ENCODE assay signal across 17 cellular contexts in genomic region chr1:234589064-234589765, GRCh38. TPM values are rescaled to one million over a fixed set of nuclear protein-coding genes. Genes with fewer than 3 reads are reported as not detected.
DNase-seq lines count a peak whose midpoint lies in the region; ATAC-seq, FAIRE-seq and TF ChIP-seq lines count a peak whose summit lies in the region.
"Had no signal": no experiment of that assay in that cellular context is flagged by ENCODE, and none has a peak within 500 bp of the region (broad histone marks: within the 10 kb centered on the region; RNA-seq: fewer than 3 reads in every experiment).

No MANE protein-coding gene starts in this region.

- POLR2A ChIA-PET in K562 (lab: Yijun Ruan, JAX), result interaction anchor here (0.6 to 0.9 kb wide), 2 partner anchors 18 to 20 kb away, joined by 4 read pairs; no protein-coding TSS in a partner anchor

- ATAC-seq in K562 (no peak), left cardiac atrium (peak; percentile 13 to 72), HG03520 (IDR thresholded peaks at IDR 0.05; ENCODE audit: unreplicated experiment) (no peak)
- ATAC-seq: stimulated activated effector memory CD8-positive, alpha-beta T cell treated with anti-CD3 and anti-CD28 coated beads, Interleukin-12 subunit alpha, Interleukin-12 subunit beta, amount 100 ng/mL, for 72 hours; T-helper 17 cell had no signal

- no peaks in the 10 kb centered on the region for H3K36me3 ChIP-seq in K562 (ENCODE audit: control insufficient read depth, insufficient read depth, low read length)
- no peaks in the 10 kb centered on the region for H3K36me3 ChIP-seq in stomach
- H3K36me3 ChIP-seq: BLaER1 had no signal

- TF ChIP-seq POLR2A in K562 (conservative IDR thresholded peaks at IDR 0.05) (no peak), stomach (IDR thresholded peaks at IDR 0.05) (no peak)

- intact Hi-C loops in K562 (cut with micrococcal nuclease) (no loop called here), left cardiac atrium (cut with DNase I) (loop anchor here in 1 of 2 donors (5.0 kb wide), 1 partner anchor 47 kb away; no protein-coding TSS in a partner anchor), stomach (cut with DNase I; ENCODE audit: low total_unique reads) (no loop called here)

- peak overlapping the region in 1 of 2 experiments; percentile 38; a peak in 2 of 4 replicates for H3K9ac ChIP-seq in K562 (ENCODE audit: insufficient read depth in 1 of 2, low read depth in 2 of 2, low read length in 2 of 2)
- H3K9ac ChIP-seq: BLaER1 had no signal

- TF ChIP-seq RAD21 in K562 (CRISPR knock-in tag; conservative IDR thresholded peaks at IDR 0.05 in 1 of 2, IDR thresholded peaks at IDR 0.05 in 1 of 2), result 0 out of 4 replicates have a peak, but pooled peaks of 1 of the 2 experiments have one; percentile 7

- no peak overlapping the region for H3K27ac Mint-ChIP-seq in T-helper 2 cell treated with Interferon-gamma antibody and Interleukin-4, amounts not matched to agents 5 μg/mL and 100 μg/mL, for 36 hours
- H3K27ac Mint-ChIP-seq: activated CD4-positive, alpha-beta T cell treated with anti-CD3 and anti-CD28 coated beads, Interleukin-2, amount 10 ng/mL, durations not matched to agents 24 days and 14 days; stimulated activated effector memory CD8-positive, alpha-beta T cell treated with anti-CD3 and anti-CD28 coated beads, Interleukin-12 subunit alpha, Interleukin-12 subunit beta, amount 100 ng/mL, for 72 hours; T-helper 17 cell had no signal

- H3K4me2 ChIP-seq in K562 (ENCODE audit: insufficient read depth, low read length), result no peak overlapping the region

- no peaks in the 10 kb centered on the region for H3K9me3 ChIP-seq in K562 (replicated peaks; ENCODE audit: control insufficient read depth, insufficient read depth, low read depth, low read length)
- no peaks in the 10 kb centered on the region for H3K9me3 ChIP-seq in stomach
- H3K9me3 ChIP-seq: BLaER1 had no signal

- DNase-seq in HPDE6-E6E7 (ENCODE audit: extremely low spot score) (peak; percentile 71), K562 (ENCODE audit: extremely low read depth in 1 of 4, low spot score in 3 of 4) (no peak), left cardiac atrium (no peak), GM13976 (ENCODE audit: low spot score) (no peak), stomach (no peak)
- DNase-seq in T-helper 2 cell treated with Interferon-gamma antibody and Interleukin-4, amounts not matched to agents 5 μg/mL and 100 μg/mL, for 36 hours (ENCODE audit: low spot score), result no peak
- DNase-seq: activated CD4-positive, alpha-beta T cell treated with anti-CD3 and anti-CD28 coated beads, Interleukin-2, amount 10 ng/mL, durations not matched to agents 24 days and 14 days; activated T-cell treated with anti-CD3 and anti-CD28 coated beads, Interleukin-2, amount 50 U/mL, for 48 hours; DMS79 treated with DMSO at 0.1 percent for 48 hours; stimulated activated CD4-positive, alpha-beta T cell treated with anti-CD3 and anti-CD28 coated beads, Interleukin-4, amount 100 ng/mL, for 24 hours; T-helper 17 cell had no signal

- TF ChIP-seq EP300 in K562 (IDR thresholded peaks at IDR 0.05; ENCODE audit: low read length), result no peak
- no peak for TF ChIP-seq EP300 in stomach (IDR thresholded peaks at IDR 0.05)

- FAIRE-seq in K562 (lab: Jason Lieb, UNC), result no peak
- FAIRE-seq: frontal cortex, islet of Langerhans had no signal

- no peaks in the 10 kb centered on the region for H3K36me3 Mint-ChIP-seq in T-helper 2 cell treated with Interferon-gamma antibody and Interleukin-4, amounts not matched to agents 5 μg/mL and 100 μg/mL, for 36 hours (ENCODE audit: low read depth)
- H3K36me3 Mint-ChIP-seq: stimulated activated effector memory CD8-positive, alpha-beta T cell treated with anti-CD3 and anti-CD28 coated beads, Interleukin-12 subunit alpha, Interleukin-12 subunit beta, amount 100 ng/mL, for 72 hours had no signal

- H3K27me3 ChIP-seq in K562 (ENCODE audit: control insufficient read depth in 2 of 2, insufficient read depth in 2 of 2, low read length in 2 of 2), result no peaks in the 10 kb centered on the region
- H3K27me3 ChIP-seq in stomach, result no peaks in the 10 kb centered on the region
- H3K27me3 ChIP-seq: BLaER1 had no signal

- BruUV-seq in K562 (replicated peaks; lab: Mats Ljungman, UMichigan), result no TSS peak

- no peak for TF ChIP-seq CTCF in K562 (IDR thresholded peaks at IDR 0.05 in 2 of 3, conservative IDR thresholded peaks at IDR 0.05 in 1 of 3; ENCODE audit: insufficient read depth in 2 of 3, low read depth in 1 of 3, low read length in 3 of 3)
- no peak for TF ChIP-seq CTCF in GM13976 (IDR thresholded peaks at IDR 0.05; ENCODE audit: borderline replicate concordance, control extremely low read depth, extremely low read depth, insufficient read depth, missing control alignments)
- TF ChIP-seq CTCF in stomach (IDR thresholded peaks at IDR 0.05), result no peak

- in situ Hi-C loops in K562 (cut with MboI), result no loop called here
- in situ Hi-C loops in GM13976 (cut with MboI; ENCODE audit: low sequenced_read_pairs, unreplicated experiment), result no loop called here

- no peaks in the 10 kb centered on the region for H3K9me1 ChIP-seq in K562 (ENCODE audit: control insufficient read depth, insufficient read depth, low read length)

- WGBS in K562 (ENCODE audit: insufficient coverage, low coverage, missing lambda C conversion rate), result 63% methylated on average over 16 of the region's 16 CpGs
- WGBS in stomach, 5 donors, result 78 to 90% (median 89%) methylated on average over 16 of the region's 16 CpGs

- no peaks in the 10 kb centered on the region for H3K79me2 ChIP-seq in K562 (ENCODE audit: control insufficient read depth, insufficient read depth, low read length)

- H3K4me1 Mint-ChIP-seq in T-helper 2 cell treated with Interferon-gamma antibody and Interleukin-4, amounts not matched to agents 5 μg/mL and 100 μg/mL, for 36 hours (ENCODE audit: low read depth), result peaks cover 14% of the 10 kb centered on the region
- H3K4me1 Mint-ChIP-seq: stimulated activated effector memory CD8-positive, alpha-beta T cell treated with anti-CD3 and anti-CD28 coated beads, Interleukin-12 subunit alpha, Interleukin-12 subunit beta, amount 100 ng/mL, for 72 hours had no signal

- H3K4me3 Mint-ChIP-seq in T-helper 2 cell treated with Interferon-gamma antibody and Interleukin-4, amounts not matched to agents 5 μg/mL and 100 μg/mL, for 36 hours, result no peak overlapping the region
- H3K4me3 Mint-ChIP-seq: activated CD4-positive, alpha-beta T cell treated with anti-CD3 and anti-CD28 coated beads, Interleukin-2, amount 10 ng/mL, durations not matched to agents 24 days and 14 days; stimulated activated effector memory CD8-positive, alpha-beta T cell treated with anti-CD3 and anti-CD28 coated beads, Interleukin-12 subunit alpha, Interleukin-12 subunit beta, amount 100 ng/mL, for 72 hours; T-helper 17 cell had no signal

- H3K4me3 ChIP-seq in K562, result no peak overlapping the region
- no peak overlapping the region for H3K4me3 ChIP-seq in skin epidermis
- H3K4me3 ChIP-seq in stomach, result no peak overlapping the region
- H3K4me3 ChIP-seq: BLaER1 had no signal

- CTCF ChIA-PET in K562 (lab: Yijun Ruan, JAX; ENCODE audit: low intra/inter-chr PET ratio), result no interaction called here

- H3K9me3 Mint-ChIP-seq in T-helper 2 cell treated with Interferon-gamma antibody and Interleukin-4, amounts not matched to agents 5 μg/mL and 100 μg/mL, for 36 hours, result no peaks in the 10 kb centered on the region
- H3K9me3 Mint-ChIP-seq: activated CD4-positive, alpha-beta T cell treated with anti-CD3 and anti-CD28 coated beads, Interleukin-2, amount 10 ng/mL, durations not matched to agents 24 days and 14 days; stimulated activated effector memory CD8-positive, alpha-beta T cell treated with anti-CD3 and anti-CD28 coated beads, Interleukin-12 subunit alpha, Interleukin-12 subunit beta, amount 100 ng/mL, for 72 hours had no signal

- no peaks in the 10 kb centered on the region for H4K20me1 ChIP-seq in K562 (replicated peaks; ENCODE audit: control insufficient read depth, insufficient read depth, low read length)
- H4K20me1 ChIP-seq: BLaER1 had no signal

- no peaks in the 10 kb centered on the region for H3K27me3 Mint-ChIP-seq in T-helper 2 cell treated with Interferon-gamma antibody and Interleukin-4, amounts not matched to agents 5 μg/mL and 100 μg/mL, for 36 hours (ENCODE audit: low read depth)
- H3K27me3 Mint-ChIP-seq: activated CD4-positive, alpha-beta T cell treated with anti-CD3 and anti-CD28 coated beads, Interleukin-2, amount 10 ng/mL, durations not matched to agents 24 days and 14 days had no signal

- H3K27ac ChIP-seq in K562 (ENCODE audit: extremely low read depth, low read depth, low read length), result no peak overlapping the region
- H3K27ac ChIP-seq in skin epidermis, result peak overlapping the region in 19 of 21 experiments; percentile 13 to 81 (median 63)
- H3K27ac ChIP-seq in stomach, result peak overlapping the region in 1 of 5 donors; percentile 71
- H3K27ac ChIP-seq: BLaER1 had no signal

- peak overlapping the region; percentile 5; the same call in 1 of the 2 replicates for H2AFZ ChIP-seq in K562 (ENCODE audit: low read depth, low read length)

- H3K4me1 ChIP-seq in K562 (replicated peaks in 1 of 2; ENCODE audit: control insufficient read depth in 2 of 2, insufficient read depth in 2 of 2, low read length in 2 of 2) (peaks cover 3 to 9% of the 10 kb centered on the region in 2 experiments), stomach (peaks cover 6 to 38% (median 20%) of the 10 kb centered on the region in 4 donors)

TF ChIP-seq in K562, 482 proteins besides CTCF, POLR2A, EP300 and RAD21 (continues in another document):
- TF ChIP-seq SMAD4 (CRISPR knock-in tag; conservative IDR thresholded peaks at IDR 0.05), result peak; percentile 51; the same call in 1 of the 2 replicates

RNA-seq across cellular contexts. Expression of gene IRF2BP2, which starts 20.8 kb away (rescaled TPM):
- 23.6 and 29.2 TPM in 2 replicates for total RNA-seq in K562 (2011; cell fraction: chromatin; rRNA removed; ENCODE audit: low replicate concordance)
- 17.0 and 26.0 TPM in 2 replicates for total RNA-seq in K562 (2011; cell fraction: nucleolus; rRNA removed)
- total RNA-seq in K562 (2011; cell fraction: nucleoplasm; rRNA removed), result 17.2 and 26.8 TPM in 2 replicates
- total RNA-seq in K562 (2014; rRNA removed), result 24.4 and 38.8 TPM in 2 replicates
- total RNA-seq in K562 (2014; rRNA removed; fragmentation: Illumina TruSeq; extraction: Trizol), result 18.4 and 22.1 TPM in 2 replicates
- total RNA-seq in K562 (2015; rRNA removed; fragmentation: Illumina TruSeq; extraction: Trizol), result 35.3 and 39.1 TPM in 2 replicates
- total RNA-seq in K562 (2021), result 68.4 and 68.6 TPM in 2 replicates
- polyA plus RNA-seq in K562 (2011; rRNA removed), result 7.7 and 18.0 TPM in 2 replicates
- 12.4 and 22.0 TPM in 2 replicates for polyA plus RNA-seq in K562 (2011; cell fraction: cytosol; rRNA removed)
- polyA plus RNA-seq in K562 (2011; cell fraction: nucleus; rRNA removed), result 73.6 and 97.0 TPM in 2 replicates
- 38.3 and 116 TPM in 2 replicates for polyA plus RNA-seq in K562 (2012)
- 47.0 and 60.0 TPM in 2 replicates for polyA plus RNA-seq in K562 (2014; fragmentation: Illumina TruSeq; extraction: Trizol)
- 10 to 100 TPM; 11.4 to 18.2 TPM for polyA plus RNA-seq in K562 (2014; fragmentation: Nextera tagmentation; extraction: Ambion mirVana)
- polyA plus RNA-seq in K562 (2014; rRNA removed), result 19.0 and 30.4 TPM in 2 replicates
- polyA minus RNA-seq in K562 (2011; rRNA and poly(A)+ RNA removed), result 10.8 and 16.9 TPM in 2 replicates
- 43.5 and 61.6 TPM in 2 replicates for polyA minus RNA-seq in K562 (2011; cell fraction: cytosol; rRNA and poly(A)+ RNA removed)
- polyA minus RNA-seq in K562 (2011; cell fraction: nucleus; rRNA and poly(A)+ RNA removed), result 22.5 and 41.3 TPM in 2 replicates
- total RNA-seq in left cardiac atrium, result 100 to 1,000 TPM in 1 of 2 donors, 10 to 100 TPM in 1; 98.0 to 100 TPM
- total RNA-seq in stomach, result 100 to 1,000 TPM in 2 of 5 donors, 10 to 100 TPM in 3; 58.3 to 218 (median 81.1) TPM
- 10 to 100 TPM; 39.6 to 57.0 (median 51.5) TPM for polyA plus RNA-seq in stomach

Comparison
In these comparisons a context has a peak if more than half of its experiments do, and no peak if none do; other contexts are left out.
1. ATAC-seq: peak in left cardiac atrium (2 of 2); none in K562 (single experiment) and HG03520 (single experiment).